1 cellular context compared by ENCODE assay signal in genomic region chr4:119480331-119480730, GRCh38.
TF ChIP-seq lines count a peak whose summit lies in the region.

No MANE protein-coding gene starts in this region.

TF ChIP-seq in SK-N-SH treated with all-trans-retinoic acid at 6 μM for 48 hours, 23 proteins besides CTCF, POLR2A, EP300 and RAD21 (continued from another document):
- TF ChIP-seq TCF4 (CRISPR knock-in tag; IDR thresholded peaks at IDR 0.05; ENCODE audit: borderline replicate concordance), result no peak
- no peak for TF ChIP-seq GLIS3 (CRISPR knock-in tag; IDR thresholded peaks at IDR 0.05)
- TF ChIP-seq ISL1 (CRISPR knock-in tag; IDR thresholded peaks at IDR 0.05), result peak; percentile 58
- TF ChIP-seq ESRRG (CRISPR knock-in tag; IDR thresholded peaks at IDR 0.05), result no peak
- no peak for TF ChIP-seq BACH2 (CRISPR knock-in tag; IDR thresholded peaks at IDR 0.05; ENCODE audit: borderline replicate concordance)
- no peak for TF ChIP-seq CSDC2 (CRISPR knock-in tag; IDR thresholded peaks at IDR 0.05)
- TF ChIP-seq ZC3H10 (CRISPR knock-in tag; IDR thresholded peaks at IDR 0.05), result no peak
